1 cellular context compared by ENCODE assay signal in the genomic region with DNA sequence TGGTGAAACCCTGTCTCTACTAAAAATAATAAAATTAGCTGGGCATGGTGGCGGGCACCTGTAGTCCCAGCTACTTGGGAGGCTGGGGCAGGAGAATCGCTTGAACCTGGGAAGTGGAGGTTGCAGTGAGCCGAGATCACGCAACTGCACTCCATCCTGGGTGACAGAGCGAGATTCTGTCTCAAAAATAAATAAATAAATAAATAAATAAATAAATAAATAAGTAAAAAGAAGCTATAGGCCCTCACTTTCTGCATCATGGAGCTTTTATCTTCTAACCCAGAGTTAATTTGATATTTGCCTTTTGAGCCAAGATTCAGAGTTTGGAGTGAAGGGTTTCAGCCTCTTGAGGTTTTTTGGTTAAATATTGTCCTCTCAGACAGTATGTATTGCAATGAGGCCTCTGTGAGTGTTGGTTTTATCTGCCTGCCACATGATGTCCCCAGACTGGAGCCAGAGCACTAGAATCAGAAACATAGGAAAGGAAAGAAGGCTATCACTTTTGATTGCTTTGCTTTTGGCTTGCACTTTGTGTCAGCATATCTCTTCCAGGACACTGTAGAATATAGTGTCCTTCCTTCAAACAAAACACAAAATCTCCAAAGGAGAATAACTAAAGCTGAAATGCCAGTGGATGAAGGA.
A peak's percentile ranks its signal among the peaks of the same experiment; 100 is the strongest.
TF ChIP-seq lines count a peak whose summit lies in the region.

No MANE protein-coding gene starts in this region.

TF ChIP-seq in HEK293, 187 proteins besides CTCF, POLR2A, EP300 and RAD21 (continued from another document):
- TF ChIP-seq, protein P1, sequence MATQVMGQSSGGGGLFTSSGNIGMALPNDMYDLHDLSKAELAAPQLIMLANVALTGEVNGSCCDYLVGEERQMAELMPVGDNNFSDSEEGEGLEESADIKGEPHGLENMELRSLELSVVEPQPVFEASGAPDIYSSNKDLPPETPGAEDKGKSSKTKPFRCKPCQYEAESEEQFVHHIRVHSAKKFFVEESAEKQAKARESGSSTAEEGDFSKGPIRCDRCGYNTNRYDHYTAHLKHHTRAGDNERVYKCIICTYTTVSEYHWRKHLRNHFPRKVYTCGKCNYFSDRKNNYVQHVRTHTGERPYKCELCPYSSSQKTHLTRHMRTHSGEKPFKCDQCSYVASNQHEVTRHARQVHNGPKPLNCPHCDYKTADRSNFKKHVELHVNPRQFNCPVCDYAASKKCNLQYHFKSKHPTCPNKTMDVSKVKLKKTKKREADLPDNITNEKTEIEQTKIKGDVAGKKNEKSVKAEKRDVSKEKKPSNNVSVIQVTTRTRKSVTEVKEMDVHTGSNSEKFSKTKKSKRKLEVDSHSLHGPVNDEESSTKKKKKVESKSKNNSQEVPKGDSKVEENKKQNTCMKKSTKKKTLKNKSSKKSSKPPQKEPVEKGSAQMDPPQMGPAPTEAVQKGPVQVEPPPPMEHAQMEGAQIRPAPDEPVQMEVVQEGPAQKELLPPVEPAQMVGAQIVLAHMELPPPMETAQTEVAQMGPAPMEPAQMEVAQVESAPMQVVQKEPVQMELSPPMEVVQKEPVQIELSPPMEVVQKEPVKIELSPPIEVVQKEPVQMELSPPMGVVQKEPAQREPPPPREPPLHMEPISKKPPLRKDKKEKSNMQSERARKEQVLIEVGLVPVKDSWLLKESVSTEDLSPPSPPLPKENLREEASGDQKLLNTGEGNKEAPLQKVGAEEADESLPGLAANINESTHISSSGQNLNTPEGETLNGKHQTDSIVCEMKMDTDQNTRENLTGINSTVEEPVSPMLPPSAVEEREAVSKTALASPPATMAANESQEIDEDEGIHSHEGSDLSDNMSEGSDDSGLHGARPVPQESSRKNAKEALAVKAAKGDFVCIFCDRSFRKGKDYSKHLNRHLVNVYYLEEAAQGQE (tag by site-specific recombination; IDR thresholded peaks at IDR 0.05): 0 out of 2 replicates have a peak, but pooled peaks have one; percentile 35
- peak; percentile 53 for TF ChIP-seq ZNF623 (tag by site-specific recombination; IDR thresholded peaks at IDR 0.05)
- no peak for TF ChIP-seq KLF10 (tag by site-specific recombination; IDR thresholded peaks at IDR 0.05)
- peak; percentile 56 for TF ChIP-seq ZBTB8A (tag by site-specific recombination; IDR thresholded peaks at IDR 0.05)
- 0 out of 2 replicates have a peak, but pooled peaks have one; percentile 10 for TF ChIP-seq ZNF664 (tag by site-specific recombination; IDR thresholded peaks at IDR 0.05)
- TF ChIP-seq ZNF266 (tag by site-specific recombination; IDR thresholded peaks at IDR 0.05; ENCODE audit: low read depth): peak; percentile 49; the same call in 1 of the 2 replicates
- peak; percentile 47 for TF ChIP-seq ZNF510 (tag by site-specific recombination; IDR thresholded peaks at IDR 0.05; ENCODE audit: insufficient replicate concordance)
